In the genomic region with DNA sequence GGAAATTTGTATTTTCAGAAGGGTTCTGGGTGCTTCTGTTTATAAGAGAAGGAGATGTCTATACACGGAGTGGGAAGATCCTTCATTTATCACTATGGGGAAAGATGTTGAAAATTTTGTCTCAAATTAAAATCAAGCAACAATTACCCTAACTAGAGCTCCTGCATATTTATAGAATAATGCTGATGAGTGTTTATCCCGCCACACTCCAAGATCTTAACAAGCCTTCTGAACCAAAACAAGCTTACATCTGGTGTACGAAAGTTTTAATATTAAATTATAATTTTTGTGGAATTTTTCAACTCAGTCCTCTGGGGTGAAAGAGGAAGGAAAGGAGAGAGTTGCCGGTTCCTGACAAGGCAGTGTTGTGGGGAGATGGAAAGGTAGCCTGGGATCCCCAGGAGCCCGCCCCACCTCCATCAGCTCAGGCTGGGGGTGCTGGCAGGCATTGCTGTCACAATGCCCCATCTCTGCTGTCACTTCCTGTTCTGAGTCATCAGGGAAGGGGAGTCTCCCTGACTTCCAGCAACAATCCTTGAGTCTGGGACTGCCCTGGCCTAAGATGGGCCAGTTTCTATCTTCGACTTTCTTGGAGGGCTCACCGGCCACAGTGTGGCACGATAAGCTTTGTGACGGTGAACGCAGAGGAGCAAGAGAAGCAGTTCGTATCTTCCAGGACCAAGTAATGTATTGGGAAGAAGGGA, we compare ENCODE assay signal across 12 cellular contexts.
DNase-seq lines count a peak whose midpoint lies in the region; ATAC-seq and TF ChIP-seq lines count a peak whose summit lies in the region.
"Had no signal": no experiment of that assay in that cellular context is flagged by ENCODE, and none has a peak within 500 bp of the region (broad histone marks: within the 10 kb centered on the region; RNA-seq: fewer than 3 reads in every experiment).

No MANE protein-coding gene starts in this region.

- no peaks in the 10 kb centered on the region for H3K4me1 Mint-ChIP-seq in IgD-negative memory B cell
- no peaks in the 10 kb centered on the region for H3K4me1 Mint-ChIP-seq in endothelial cell (ENCODE audit: unreplicated experiment)
- peaks cover 7% of the 10 kb centered on the region for H3K4me1 Mint-ChIP-seq in activated T-helper 2 cell treated with anti-CD3 and anti-CD28 coated beads, Interferon-gamma antibody, Interleukin-2, Interleukin-4, amounts not matched to agents 10 μg/mL and 5 μg/mL and 100 μg/mL, durations not matched to agents 14 hours and 24 hours and 36 hours (ENCODE audit: low read depth)

- peak overlapping the region in 6 of 11 experiments; percentile 3 to 44 (median 32); a peak in 9 of 22 replicates for H3K4me2 ChIP-seq in BLaER1 treated with 17β-estradiol and CSF1 and Interleukin-3, amounts not matched to agents 10 nM and 100 nM

- H3K9me3 ChIP-seq in BLaER1 treated with 17β-estradiol and CSF1 and Interleukin-3, amounts not matched to agents 10 nM and 100 nM (replicated peaks in 1 of 11), result peaks cover 10 to 18% (median 15%) of the 10 kb centered on the region in 11 experiments; a peak in 18 of 22 replicates
- H3K9me3 ChIP-seq in muscle layer of duodenum (ENCODE audit: control insufficient read depth in 1 of 2, low read length in 2 of 2), result no peaks in the 10 kb centered on the region

- no peaks in the 10 kb centered on the region for H3K9me3 Mint-ChIP-seq in IgD-negative memory B cell
- no peaks in the 10 kb centered on the region for H3K9me3 Mint-ChIP-seq in endothelial cell (ENCODE audit: unreplicated experiment)
- H3K9me3 Mint-ChIP-seq in activated T-helper 2 cell treated with anti-CD3 and anti-CD28 coated beads, Interferon-gamma antibody, Interleukin-2, Interleukin-4, amounts not matched to agents 10 μg/mL and 5 μg/mL and 100 μg/mL, durations not matched to agents 14 hours and 24 hours and 36 hours, result no peaks in the 10 kb centered on the region
- H3K9me3 Mint-ChIP-seq: dendritic cell treated with granulocyte-macrophage colony-stimulating factor and Interleukin-4, amounts not matched to agents 40 ng/mL and 50 ng/mL, for 4 days; naive B cell had no signal

- H3K27ac Mint-ChIP-seq in IgD-negative memory B cell, result peak overlapping the region in 2 of 3 donors; percentile 4 to 67
- peak overlapping the region; percentile 80 for H3K27ac Mint-ChIP-seq in endothelial cell (ENCODE audit: unreplicated experiment)
- H3K27ac Mint-ChIP-seq in activated T-helper 2 cell treated with anti-CD3 and anti-CD28 coated beads, Interferon-gamma antibody, Interleukin-2, Interleukin-4, amounts not matched to agents 10 μg/mL and 5 μg/mL and 100 μg/mL, durations not matched to agents 14 hours and 24 hours and 36 hours, result no peak overlapping the region
- H3K27ac Mint-ChIP-seq: dendritic cell treated with granulocyte-macrophage colony-stimulating factor and Interleukin-4, amounts not matched to agents 40 ng/mL and 50 ng/mL, for 4 days had no signal

- no peak overlapping the region for H3K27ac ChIP-seq in BLaER1 treated with 17β-estradiol and CSF1 and Interleukin-3, amounts not matched to agents 10 nM and 100 nM
- H3K27ac ChIP-seq in muscle layer of duodenum (ENCODE audit: low read length), result peak overlapping the region; percentile 19

- H3K27me3 ChIP-seq in BLaER1 treated with 17β-estradiol and CSF1 and Interleukin-3, amounts not matched to agents 10 nM and 100 nM, result no peaks in the 10 kb centered on the region
- H3K27me3 ChIP-seq in muscle layer of duodenum (ENCODE audit: low read depth, low read length), result no peaks in the 10 kb centered on the region

- peaks cover 67 to 100% (median 85%) of the 10 kb centered on the region in 11 experiments for H3K36me3 ChIP-seq in BLaER1 treated with 17β-estradiol and CSF1 and Interleukin-3, amounts not matched to agents 10 nM and 100 nM
- H3K36me3 ChIP-seq in muscle layer of duodenum (ENCODE audit: control insufficient read depth in 1 of 2, insufficient read depth in 2 of 2, low read length in 2 of 2), result peaks cover 80 to 82% of the 10 kb centered on the region in 2 donors

- H3K27me3 Mint-ChIP-seq in IgD-negative memory B cell (no peaks in the 10 kb centered on the region), endothelial cell (ENCODE audit: unreplicated experiment) (peaks cover 1% of the 10 kb centered on the region)
- no peaks in the 10 kb centered on the region for H3K27me3 Mint-ChIP-seq in activated T-helper 2 cell treated with anti-CD3 and anti-CD28 coated beads, Interferon-gamma antibody, Interleukin-2, Interleukin-4, amounts not matched to agents 10 μg/mL and 5 μg/mL and 100 μg/mL, durations not matched to agents 14 hours and 24 hours and 36 hours (ENCODE audit: low read depth)
- H3K27me3 Mint-ChIP-seq: dendritic cell treated with granulocyte-macrophage colony-stimulating factor and Interleukin-4, amounts not matched to agents 40 ng/mL and 50 ng/mL, for 4 days; naive B cell had no signal

- no peak for TF ChIP-seq CTCF in endothelial cell (IDR thresholded peaks at IDR 0.05; ENCODE audit: unreplicated experiment)

- DNase-seq in endothelial cell (ENCODE audit: low spot score) (no peak), NOMO-1 treated with dmso at 0.1 percent for 144 hours (lab: John Stamatoyannopoulos, UW; ENCODE audit: unreplicated experiment) (no peak), NOMO-1 (lab: John Stamatoyannopoulos, UW; ENCODE audit: unreplicated experiment in 2 of 2) (no peak)
- no peak for DNase-seq in activated T-helper 2 cell treated with anti-CD3 and anti-CD28 coated beads, Interferon-gamma antibody, Interleukin-2, Interleukin-4, amounts not matched to agents 10 μg/mL and 5 μg/mL and 100 μg/mL, durations not matched to agents 14 hours and 24 hours and 36 hours (ENCODE audit: low spot score)
- DNase-seq: activated CD4-positive, CD25-positive, alpha-beta regulatory T cell; naive B cell; NCI-H1694 had no signal

- H3K4me3 ChIP-seq in BLaER1 treated with 17β-estradiol and CSF1 and Interleukin-3, amounts not matched to agents 10 nM and 100 nM, result no peak overlapping the region
- H3K4me3 ChIP-seq in muscle layer of duodenum (ENCODE audit: low read depth in 1 of 2, low read length in 2 of 2), result no peak overlapping the region

- peaks cover 0 to 23% (median 6%) of the 10 kb centered on the region in 10 experiments; a peak in 12 of 20 replicates for H3K4me1 ChIP-seq in BLaER1 treated with 17β-estradiol and CSF1 and Interleukin-3, amounts not matched to agents 10 nM and 100 nM
- peaks cover 0 to 10% of the 10 kb centered on the region in 2 donors for H3K4me1 ChIP-seq in muscle layer of duodenum (ENCODE audit: control insufficient read depth in 1 of 2, insufficient read depth in 2 of 2, low read length in 2 of 2)

- no peak overlapping the region for H3K9ac ChIP-seq in BLaER1 treated with 17β-estradiol and CSF1 and Interleukin-3, amounts not matched to agents 10 nM and 100 nM

- intact Hi-C loops in activated T-helper 2 cell treated with anti-CD3 and anti-CD28 coated beads, Interferon-gamma antibody, Interleukin-2, Interleukin-4, amounts not matched to agents 10 μg/mL and 5 μg/mL and 100 μg/mL, durations not matched to agents 14 hours and 24 hours and 36 hours (cut with micrococcal nuclease), result no loop called here

- ATAC-seq in HG03520 (IDR thresholded peaks at IDR 0.05; ENCODE audit: unreplicated experiment), result no peak

- H3K36me3 Mint-ChIP-seq in IgD-negative memory B cell (peaks cover 2% of the 10 kb centered on the region), endothelial cell (ENCODE audit: low read depth, unreplicated experiment) (peaks cover 42% of the 10 kb centered on the region)
- H3K36me3 Mint-ChIP-seq in activated T-helper 2 cell treated with anti-CD3 and anti-CD28 coated beads, Interferon-gamma antibody, Interleukin-2, Interleukin-4, amounts not matched to agents 10 μg/mL and 5 μg/mL and 100 μg/mL, durations not matched to agents 14 hours and 24 hours and 36 hours (ENCODE audit: low read depth), result peaks cover 75% of the 10 kb centered on the region

- H3K4me3 Mint-ChIP-seq in IgD-negative memory B cell (no peak overlapping the region), endothelial cell (ENCODE audit: unreplicated experiment) (no peak overlapping the region)
- no peak overlapping the region for H3K4me3 Mint-ChIP-seq in activated T-helper 2 cell treated with anti-CD3 and anti-CD28 coated beads, Interferon-gamma antibody, Interleukin-2, Interleukin-4, amounts not matched to agents 10 μg/mL and 5 μg/mL and 100 μg/mL, durations not matched to agents 14 hours and 24 hours and 36 hours (ENCODE audit: low read depth)
- H3K4me3 Mint-ChIP-seq: dendritic cell treated with granulocyte-macrophage colony-stimulating factor and Interleukin-4, amounts not matched to agents 40 ng/mL and 50 ng/mL, for 4 days; naive B cell had no signal

- H4K20me1 ChIP-seq in BLaER1 treated with 17β-estradiol and CSF1 and Interleukin-3, amounts not matched to agents 10 nM and 100 nM, result no peaks in the 10 kb centered on the region
